ENCODE assay signal across 1 cellular context in genomic region chr11:76769645-76770586, GRCh38.
A peak's percentile ranks its signal among the peaks of the same experiment; 100 is the strongest.
TF ChIP-seq lines count a peak whose summit lies in the region.

No MANE protein-coding gene starts in this region.

TF ChIP-seq in HepG2, 621 proteins besides CTCF, POLR2A, EP300 and RAD21 (continued from another document):
- TF ChIP-seq ARID4A (CRISPR knock-in tag; IDR thresholded peaks at IDR 0.05; ENCODE audit: borderline replicate concordance), result peak; percentile 64; the same call in 1 of the 2 replicates
- TF ChIP-seq REST (IDR thresholded peaks at IDR 0.05; ENCODE audit: borderline replicate concordance in 1 of 2, low read depth in 1 of 2, low read length in 2 of 2), result 0 out of 4 replicates have a peak, but pooled peaks of 1 of the 2 experiments have one; percentile 18
- TF ChIP-seq NR2F6 (IDR thresholded peaks at IDR 0.05), result peak; percentile 81
- TF ChIP-seq NR2F6 (CRISPR knock-in tag; IDR thresholded peaks at IDR 0.05), result peak; percentile 68
- TF ChIP-seq ZNF446 (CRISPR knock-in tag; IDR thresholded peaks at IDR 0.05), result no peak
- TF ChIP-seq ZNF574 (CRISPR knock-in tag; IDR thresholded peaks at IDR 0.05), result peak; percentile 59
- TF ChIP-seq NFE2L2 (IDR thresholded peaks at IDR 0.05; ENCODE audit: low read length), result peak; percentile 99
- TF ChIP-seq RARA (CRISPR knock-in tag; IDR thresholded peaks at IDR 0.05), result peak; percentile 91
- TF ChIP-seq ZNF839 (CRISPR knock-in tag; IDR thresholded peaks at IDR 0.05; ENCODE audit: borderline replicate concordance), result no peak
- no peak; the same call in 1 of the 2 replicates for TF ChIP-seq CHD2 (IDR thresholded peaks at IDR 0.05; ENCODE audit: low read depth, low read length)
- TF ChIP-seq PAWR (CRISPR knock-in tag; IDR thresholded peaks at IDR 0.05; ENCODE audit: borderline replicate concordance), result no peak
- TF ChIP-seq KLF9 (CRISPR knock-in tag; IDR thresholded peaks at IDR 0.05; ENCODE audit: low read depth), result no peak
- peak; percentile 27; the same call in 1 of the 2 replicates for TF ChIP-seq GABPB1 (CRISPR knock-in tag; IDR thresholded peaks at IDR 0.05)
- peak; percentile 59; the same call in 1 of the 2 replicates for TF ChIP-seq THAP11 (CRISPR knock-in tag; IDR thresholded peaks at IDR 0.05)
- peak; percentile 73; the same call in 1 of the 2 replicates for TF ChIP-seq PRDM10 (CRISPR knock-in tag; IDR thresholded peaks at IDR 0.05; ENCODE audit: low read depth)
- TF ChIP-seq ZNF274 (CRISPR knock-in tag; IDR thresholded peaks at IDR 0.05), result 0 out of 2 replicates have a peak, but pooled peaks have one; percentile 30
- TF ChIP-seq TBX2 (CRISPR knock-in tag; IDR thresholded peaks at IDR 0.05; ENCODE audit: borderline replicate concordance), result peak; percentile 49; the same call in 1 of the 2 replicates
- TF ChIP-seq ZSCAN9 (CRISPR knock-in tag; IDR thresholded peaks at IDR 0.05; ENCODE audit: borderline replicate concordance), result no peak
- no peak for TF ChIP-seq ELF3 (CRISPR knock-in tag; IDR thresholded peaks at IDR 0.05)
- TF ChIP-seq HNF1B (CRISPR knock-in tag; IDR thresholded peaks at IDR 0.05), result peak; percentile 68; the same call in 1 of the 2 replicates
- TF ChIP-seq SALL1 (CRISPR knock-in tag; IDR thresholded peaks at IDR 0.05), result peak; percentile 59; the same call in 1 of the 2 replicates
- no peak for TF ChIP-seq CBX2 (IDR thresholded peaks at IDR 0.05; ENCODE audit: low read depth, low read length)
- no peak for TF ChIP-seq CBX2 (CRISPR knock-in tag; IDR thresholded peaks at IDR 0.05; ENCODE audit: low read depth)
- no peak for TF ChIP-seq MATR3 (CRISPR knock-in tag; IDR thresholded peaks at IDR 0.05)
- TF ChIP-seq MLLT10 (CRISPR knock-in tag; IDR thresholded peaks at IDR 0.05), result no peak
- no peak for TF ChIP-seq ZMAT5 (CRISPR knock-in tag; IDR thresholded peaks at IDR 0.05; ENCODE audit: borderline replicate concordance, low read depth)
- peak; percentile 99 for TF ChIP-seq ZKSCAN1 (IDR thresholded peaks at IDR 0.05; ENCODE audit: low read length)
- TF ChIP-seq SP5 (CRISPR knock-in tag; IDR thresholded peaks at IDR 0.05; ENCODE audit: borderline replicate concordance, low read depth), result peak; percentile 94
- TF ChIP-seq GATAD2A (CRISPR knock-in tag; IDR thresholded peaks at IDR 0.05), result peak; percentile 84
- peak; percentile 68; the same call in 1 of the 2 replicates for TF ChIP-seq ZFP91 (CRISPR knock-in tag; IDR thresholded peaks at IDR 0.05; ENCODE audit: borderline replicate concordance)
- TF ChIP-seq ADNP (CRISPR knock-in tag; IDR thresholded peaks at IDR 0.05), result 0 out of 2 replicates have a peak, but pooled peaks have one; percentile 25
